Comparison of ENCODE assay signal across 29 cellular contexts in the genomic region with DNA sequence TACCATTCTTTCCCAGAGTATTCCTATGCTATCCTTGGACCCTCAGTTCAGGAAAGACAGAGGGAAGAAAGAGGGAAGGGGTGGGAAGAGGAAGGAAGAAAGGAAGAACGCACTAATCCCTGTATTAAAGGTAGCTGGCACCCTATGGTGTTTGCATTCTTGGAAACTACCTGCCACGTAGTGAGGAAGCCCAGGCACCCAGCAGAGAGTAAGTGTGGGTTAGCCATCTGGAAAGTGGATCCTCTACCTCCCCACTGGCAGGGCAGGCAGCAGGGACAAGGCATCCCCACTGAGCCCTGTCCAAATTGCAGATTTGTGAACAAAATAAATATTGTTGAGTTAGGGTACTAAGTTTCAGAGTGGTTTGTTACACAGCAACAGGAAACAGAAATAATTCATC. TPM values are rescaled to one million over a fixed set of nuclear protein-coding genes. Genes with fewer than 3 reads are reported as not detected.
"Had no signal": no experiment of that assay in that cellular context is flagged by ENCODE, and none has a peak within 500 bp of the region (broad histone marks: within the 10 kb centered on the region; RNA-seq: fewer than 3 reads in every experiment).

No MANE protein-coding gene starts in this region.

- H3K4me1 Mint-ChIP-seq: naive thymus-derived CD8-positive, alpha-beta T cell; stimulated activated memory B cell treated with anti-CD40 and anti-IgM and Interleukin-4, amounts not matched to agents 10 μg/mL and 1 μg/mL and 100 μg/mL, for 72 hours had no signal

- H3K27me3 Mint-ChIP-seq: type B pancreatic cell had no signal

- H3K9me3 Mint-ChIP-seq: naive thymus-derived CD8-positive, alpha-beta T cell; nephron progenitor cell; stimulated activated memory B cell treated with anti-CD40 and anti-IgM and Interleukin-4, amounts not matched to agents 10 μg/mL and 1 μg/mL and 100 μg/mL, for 72 hours; type B pancreatic cell had no signal

- H3K36me3 Mint-ChIP-seq: naive thymus-derived CD8-positive, alpha-beta T cell; stimulated activated memory B cell treated with anti-CD40 and anti-IgM and Interleukin-4, amounts not matched to agents 10 μg/mL and 1 μg/mL and 100 μg/mL, for 72 hours had no signal

- H3K4me1 ChIP-seq: prostate gland had no signal

- H3K27me3 ChIP-seq: esophagus muscularis mucosa, foreskin keratinocyte, gastroesophageal sphincter, heart right ventricle, right atrium auricular region, sigmoid colon, testis, tibial artery had no signal

- H3K9me3 ChIP-seq: esophagus muscularis mucosa, gastroesophageal sphincter, heart right ventricle, lower lobe of right lung, prostate gland, right atrium auricular region, sigmoid colon, testis, tibial artery had no signal

- H3K4me3 ChIP-seq: coronary artery, esophagus muscularis mucosa, gastroesophageal sphincter, heart right ventricle, lower lobe of right lung, prostate gland, right atrium auricular region, sigmoid colon, testis, tibial artery had no signal

- H3K4me3 Mint-ChIP-seq: naive thymus-derived CD8-positive, alpha-beta T cell; nephron progenitor cell; stimulated activated memory B cell treated with anti-CD40 and anti-IgM and Interleukin-4, amounts not matched to agents 10 μg/mL and 1 μg/mL and 100 μg/mL, for 72 hours; type B pancreatic cell had no signal

- H3K27ac ChIP-seq: coronary artery, esophagus muscularis mucosa, foreskin keratinocyte, gastroesophageal sphincter, heart right ventricle, lower lobe of right lung, prostate gland, right atrium auricular region, sigmoid colon, testis, tibial artery had no signal

- H3K36me3 ChIP-seq: lower lobe of right lung, prostate gland, right atrium auricular region, sigmoid colon, tibial artery had no signal

- DNase-seq: dermis blood vessel endothelial cell; effector memory CD4-positive, alpha-beta T cell; foreskin keratinocyte; heart right ventricle; hippocampal formation; left ventricle myocardium superior; lower lobe of right lung; naive thymus-derived CD8-positive, alpha-beta T cell; nephron progenitor cell; nucleus accumbens; sigmoid colon; stimulated activated CD4-positive, alpha-beta T cell treated with anti-CD3 and anti-CD28 coated beads, Interleukin-4, amount 100 ng/mL, for 4 hours; stimulated activated naive CD8-positive, alpha-beta T cell treated with anti-CD3 and anti-CD28 coated beads, Interleukin-15, Interleukin-2, amounts not matched to agents 100 U/mL and 50 U/mL, for 24 hours; substantia nigra; testis; tibial artery had no signal

- FAIRE-seq: endothelial cell of umbilical vein had no signal

- H3K27ac Mint-ChIP-seq: nephron progenitor cell; stimulated activated memory B cell treated with anti-CD40 and anti-IgM and Interleukin-4, amounts not matched to agents 10 μg/mL and 1 μg/mL and 100 μg/mL, for 72 hours; type B pancreatic cell had no signal

- ATAC-seq: foreskin keratinocyte; gastroesophageal sphincter; heart right ventricle; left ventricle myocardium superior; lower lobe of right lung; naive thymus-derived CD8-positive, alpha-beta T cell; stimulated activated memory B cell treated with anti-CD40 and anti-IgM and Interleukin-4, amounts not matched to agents 10 μg/mL and 1 μg/mL and 100 μg/mL, for 72 hours; stimulated activated naive CD8-positive, alpha-beta T cell treated with anti-CD3 and anti-CD28 coated beads, Interleukin-15, Interleukin-2, amounts not matched to agents 100 U/mL and 50 U/mL, for 24 hours had no signal

RNA-seq across cellular contexts. Expression of gene RBP1, which starts 8.8 kb away (rescaled TPM):
- total RNA-seq: naive thymus-derived CD8-positive, alpha-beta T cell had no signal
- polyA plus RNA-seq: naive thymus-derived CD8-positive, alpha-beta T cell had no signal

RNA-seq across cellular contexts. Expression of gene RBP2, which starts 54.4 kb away (rescaled TPM):
- total RNA-seq: dermis blood vessel endothelial cell; endothelial cell of umbilical vein; epithelial cell of proximal tubule; esophagus muscularis mucosa; fibroblast of lung; foreskin keratinocyte; gastroesophageal sphincter; heart right ventricle; left ventricle myocardium superior; naive thymus-derived CD8-positive, alpha-beta T cell; osteocyte; prostate gland; right atrium auricular region; sigmoid colon; skeletal muscle tissue; testis; urinary bladder had no signal
- polyA plus RNA-seq: endothelial cell of umbilical vein; fibroblast of lung; foreskin keratinocyte; heart right ventricle; naive thymus-derived CD8-positive, alpha-beta T cell; urinary bladder had no signal
